1 cellular context compared by ENCODE assay signal in the genomic region with DNA sequence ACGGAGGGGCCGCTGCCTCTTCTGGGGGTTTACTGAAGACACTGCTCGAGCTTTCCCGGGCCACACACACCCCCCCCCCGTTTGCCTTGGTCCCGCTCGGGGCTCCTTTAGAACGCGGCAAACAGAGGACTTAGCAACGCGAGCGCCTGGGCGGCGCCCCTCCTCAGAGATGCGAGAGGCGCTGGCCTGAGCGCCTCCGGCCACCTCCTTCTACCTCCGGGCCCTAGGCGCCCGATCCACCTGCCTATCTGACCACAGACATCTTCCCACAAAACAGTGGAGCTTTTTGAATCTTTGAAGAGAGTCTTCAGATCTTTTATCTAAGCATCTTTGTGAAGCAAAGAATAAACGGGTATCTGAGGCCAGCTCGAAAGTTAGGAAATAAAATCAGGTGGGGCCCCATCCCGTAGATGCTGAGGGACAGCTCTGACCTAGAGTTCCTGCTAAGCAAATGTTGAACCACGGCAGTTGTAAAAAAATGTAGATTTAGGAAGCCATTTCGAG.
TF ChIP-seq lines count a peak whose summit lies in the region.

No MANE protein-coding gene starts in this region.

TF ChIP-seq in K562, 482 proteins besides CTCF, POLR2A, EP300 and RAD21 (continued from another document and continues in another):
- TF ChIP-seq, protein P1, sequence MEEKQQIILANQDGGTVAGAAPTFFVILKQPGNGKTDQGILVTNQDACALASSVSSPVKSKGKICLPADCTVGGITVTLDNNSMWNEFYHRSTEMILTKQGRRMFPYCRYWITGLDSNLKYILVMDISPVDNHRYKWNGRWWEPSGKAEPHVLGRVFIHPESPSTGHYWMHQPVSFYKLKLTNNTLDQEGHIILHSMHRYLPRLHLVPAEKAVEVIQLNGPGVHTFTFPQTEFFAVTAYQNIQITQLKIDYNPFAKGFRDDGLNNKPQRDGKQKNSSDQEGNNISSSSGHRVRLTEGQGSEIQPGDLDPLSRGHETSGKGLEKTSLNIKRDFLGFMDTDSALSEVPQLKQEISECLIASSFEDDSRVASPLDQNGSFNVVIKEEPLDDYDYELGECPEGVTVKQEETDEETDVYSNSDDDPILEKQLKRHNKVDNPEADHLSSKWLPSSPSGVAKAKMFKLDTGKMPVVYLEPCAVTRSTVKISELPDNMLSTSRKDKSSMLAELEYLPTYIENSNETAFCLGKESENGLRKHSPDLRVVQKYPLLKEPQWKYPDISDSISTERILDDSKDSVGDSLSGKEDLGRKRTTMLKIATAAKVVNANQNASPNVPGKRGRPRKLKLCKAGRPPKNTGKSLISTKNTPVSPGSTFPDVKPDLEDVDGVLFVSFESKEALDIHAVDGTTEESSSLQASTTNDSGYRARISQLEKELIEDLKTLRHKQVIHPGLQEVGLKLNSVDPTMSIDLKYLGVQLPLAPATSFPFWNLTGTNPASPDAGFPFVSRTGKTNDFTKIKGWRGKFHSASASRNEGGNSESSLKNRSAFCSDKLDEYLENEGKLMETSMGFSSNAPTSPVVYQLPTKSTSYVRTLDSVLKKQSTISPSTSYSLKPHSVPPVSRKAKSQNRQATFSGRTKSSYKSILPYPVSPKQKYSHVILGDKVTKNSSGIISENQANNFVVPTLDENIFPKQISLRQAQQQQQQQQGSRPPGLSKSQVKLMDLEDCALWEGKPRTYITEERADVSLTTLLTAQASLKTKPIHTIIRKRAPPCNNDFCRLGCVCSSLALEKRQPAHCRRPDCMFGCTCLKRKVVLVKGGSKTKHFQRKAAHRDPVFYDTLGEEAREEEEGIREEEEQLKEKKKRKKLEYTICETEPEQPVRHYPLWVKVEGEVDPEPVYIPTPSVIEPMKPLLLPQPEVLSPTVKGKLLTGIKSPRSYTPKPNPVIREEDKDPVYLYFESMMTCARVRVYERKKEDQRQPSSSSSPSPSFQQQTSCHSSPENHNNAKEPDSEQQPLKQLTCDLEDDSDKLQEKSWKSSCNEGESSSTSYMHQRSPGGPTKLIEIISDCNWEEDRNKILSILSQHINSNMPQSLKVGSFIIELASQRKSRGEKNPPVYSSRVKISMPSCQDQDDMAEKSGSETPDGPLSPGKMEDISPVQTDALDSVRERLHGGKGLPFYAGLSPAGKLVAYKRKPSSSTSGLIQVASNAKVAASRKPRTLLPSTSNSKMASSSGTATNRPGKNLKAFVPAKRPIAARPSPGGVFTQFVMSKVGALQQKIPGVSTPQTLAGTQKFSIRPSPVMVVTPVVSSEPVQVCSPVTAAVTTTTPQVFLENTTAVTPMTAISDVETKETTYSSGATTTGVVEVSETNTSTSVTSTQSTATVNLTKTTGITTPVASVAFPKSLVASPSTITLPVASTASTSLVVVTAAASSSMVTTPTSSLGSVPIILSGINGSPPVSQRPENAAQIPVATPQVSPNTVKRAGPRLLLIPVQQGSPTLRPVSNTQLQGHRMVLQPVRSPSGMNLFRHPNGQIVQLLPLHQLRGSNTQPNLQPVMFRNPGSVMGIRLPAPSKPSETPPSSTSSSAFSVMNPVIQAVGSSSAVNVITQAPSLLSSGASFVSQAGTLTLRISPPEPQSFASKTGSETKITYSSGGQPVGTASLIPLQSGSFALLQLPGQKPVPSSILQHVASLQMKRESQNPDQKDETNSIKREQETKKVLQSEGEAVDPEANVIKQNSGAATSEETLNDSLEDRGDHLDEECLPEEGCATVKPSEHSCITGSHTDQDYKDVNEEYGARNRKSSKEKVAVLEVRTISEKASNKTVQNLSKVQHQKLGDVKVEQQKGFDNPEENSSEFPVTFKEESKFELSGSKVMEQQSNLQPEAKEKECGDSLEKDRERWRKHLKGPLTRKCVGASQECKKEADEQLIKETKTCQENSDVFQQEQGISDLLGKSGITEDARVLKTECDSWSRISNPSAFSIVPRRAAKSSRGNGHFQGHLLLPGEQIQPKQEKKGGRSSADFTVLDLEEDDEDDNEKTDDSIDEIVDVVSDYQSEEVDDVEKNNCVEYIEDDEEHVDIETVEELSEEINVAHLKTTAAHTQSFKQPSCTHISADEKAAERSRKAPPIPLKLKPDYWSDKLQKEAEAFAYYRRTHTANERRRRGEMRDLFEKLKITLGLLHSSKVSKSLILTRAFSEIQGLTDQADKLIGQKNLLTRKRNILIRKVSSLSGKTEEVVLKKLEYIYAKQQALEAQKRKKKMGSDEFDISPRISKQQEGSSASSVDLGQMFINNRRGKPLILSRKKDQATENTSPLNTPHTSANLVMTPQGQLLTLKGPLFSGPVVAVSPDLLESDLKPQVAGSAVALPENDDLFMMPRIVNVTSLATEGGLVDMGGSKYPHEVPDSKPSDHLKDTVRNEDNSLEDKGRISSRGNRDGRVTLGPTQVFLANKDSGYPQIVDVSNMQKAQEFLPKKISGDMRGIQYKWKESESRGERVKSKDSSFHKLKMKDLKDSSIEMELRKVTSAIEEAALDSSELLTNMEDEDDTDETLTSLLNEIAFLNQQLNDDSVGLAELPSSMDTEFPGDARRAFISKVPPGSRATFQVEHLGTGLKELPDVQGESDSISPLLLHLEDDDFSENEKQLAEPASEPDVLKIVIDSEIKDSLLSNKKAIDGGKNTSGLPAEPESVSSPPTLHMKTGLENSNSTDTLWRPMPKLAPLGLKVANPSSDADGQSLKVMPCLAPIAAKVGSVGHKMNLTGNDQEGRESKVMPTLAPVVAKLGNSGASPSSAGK (IDR thresholded peaks at IDR 0.05), result peak; percentile 11; the same call in 1 of the 2 replicates
- no peak for TF ChIP-seq RBM34 (IDR thresholded peaks at IDR 0.05; ENCODE audit: borderline replicate concordance, insufficient read depth, low read length)
- 0 out of 2 replicates have a peak, but pooled peaks have one; percentile 0 for TF ChIP-seq CREM (IDR thresholded peaks at IDR 0.05; ENCODE audit: low read depth)
- no peak for TF ChIP-seq SRF (CRISPR knock-in tag; IDR thresholded peaks at IDR 0.05)
- no peak for TF ChIP-seq ZNF77 (CRISPR knock-in tag; IDR thresholded peaks at IDR 0.05)
- no peak for TF ChIP-seq SMARCB1 (IDR thresholded peaks at IDR 0.05; ENCODE audit: insufficient read length, low read depth)
- TF ChIP-seq MAZ (CRISPR knock-in tag; conservative IDR thresholded peaks at IDR 0.05 in 1 of 2, IDR thresholded peaks at IDR 0.05 in 1 of 2), result 0 out of 4 replicates have a peak, but pooled peaks of 1 of the 2 experiments have one; percentile 6
- TF ChIP-seq JUND (IDR thresholded peaks at IDR 0.05; ENCODE audit: borderline replicate concordance, low read depth, low read length), result peak; percentile 29; the same call in 1 of the 2 replicates
- TF ChIP-seq JUND (tag; IDR thresholded peaks at IDR 0.05; ENCODE audit: borderline replicate concordance, low read depth, low read length), result no peak
- no peak for TF ChIP-seq GABPB1 (CRISPR knock-in tag; IDR thresholded peaks at IDR 0.05)
- TF ChIP-seq YY1 (IDR thresholded peaks at IDR 0.05; ENCODE audit: borderline replicate concordance in 1 of 3, control insufficient read depth in 1 of 3, extremely low read depth in 1 of 3, insufficient read depth in 3 of 3, insufficient read length in 1 of 3, insufficient replicate concordance in 2 of 3, low read depth in 1 of 3, low read length in 2 of 3), result no peak
- TF ChIP-seq XRCC5 (IDR thresholded peaks at IDR 0.05; ENCODE audit: low read depth, low read length), result no peak
- no peak for TF ChIP-seq FOXJ2 (tag; IDR thresholded peaks at IDR 0.05)
- no peak for TF ChIP-seq HMBOX1 (IDR thresholded peaks at IDR 0.05)
- TF ChIP-seq TGIF2 (CRISPR knock-in tag; IDR thresholded peaks at IDR 0.05), result 0 out of 2 replicates have a peak, but pooled peaks have one; percentile 25
- TF ChIP-seq, protein P2, sequence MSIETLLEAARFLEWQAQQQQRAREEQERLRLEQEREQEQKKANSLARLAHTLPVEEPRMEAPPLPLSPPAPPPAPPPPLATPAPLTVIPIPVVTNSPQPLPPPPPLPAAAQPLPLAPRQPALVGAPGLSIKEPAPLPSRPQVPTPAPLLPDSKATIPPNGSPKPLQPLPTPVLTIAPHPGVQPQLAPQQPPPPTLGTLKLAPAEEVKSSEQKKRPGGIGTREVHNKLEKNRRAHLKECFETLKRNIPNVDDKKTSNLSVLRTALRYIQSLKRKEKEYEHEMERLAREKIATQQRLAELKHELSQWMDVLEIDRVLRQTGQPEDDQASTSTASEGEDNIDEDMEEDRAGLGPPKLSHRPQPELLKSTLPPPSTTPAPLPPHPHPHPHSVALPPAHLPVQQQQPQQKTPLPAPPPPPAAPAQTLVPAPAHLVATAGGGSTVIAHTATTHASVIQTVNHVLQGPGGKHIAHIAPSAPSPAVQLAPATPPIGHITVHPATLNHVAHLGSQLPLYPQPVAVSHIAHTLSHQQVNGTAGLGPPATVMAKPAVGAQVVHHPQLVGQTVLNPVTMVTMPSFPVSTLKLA (conservative IDR thresholded peaks at IDR 0.05), result peak; percentile 53 to 57; a peak in 2 of 4 replicates
- no peak for TF ChIP-seq ZNF449 (CRISPR knock-in tag; IDR thresholded peaks at IDR 0.05)
- no peak for TF ChIP-seq NFIX (CRISPR knock-in tag; IDR thresholded peaks at IDR 0.05; ENCODE audit: low read depth)
- 0 out of 2 replicates have a peak, but pooled peaks have one; percentile 59 for TF ChIP-seq CXXC5 (CRISPR knock-in tag; IDR thresholded peaks at IDR 0.05)
- TF ChIP-seq, protein P3, sequence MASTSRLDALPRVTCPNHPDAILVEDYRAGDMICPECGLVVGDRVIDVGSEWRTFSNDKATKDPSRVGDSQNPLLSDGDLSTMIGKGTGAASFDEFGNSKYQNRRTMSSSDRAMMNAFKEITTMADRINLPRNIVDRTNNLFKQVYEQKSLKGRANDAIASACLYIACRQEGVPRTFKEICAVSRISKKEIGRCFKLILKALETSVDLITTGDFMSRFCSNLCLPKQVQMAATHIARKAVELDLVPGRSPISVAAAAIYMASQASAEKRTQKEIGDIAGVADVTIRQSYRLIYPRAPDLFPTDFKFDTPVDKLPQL (IDR thresholded peaks at IDR 0.05; ENCODE audit: extremely low read depth, insufficient read length), result no peak
- TF ChIP-seq USF1 (CRISPR knock-in tag; IDR thresholded peaks at IDR 0.05), result no peak
- TF ChIP-seq SREBF1 (IDR thresholded peaks at IDR 0.05; ENCODE audit: borderline replicate concordance, low read depth, low read length), result no peak
- no peak for TF ChIP-seq TBL1XR1 (IDR thresholded peaks at IDR 0.05; ENCODE audit: low read length in 2 of 2)
- TF ChIP-seq FOS (IDR thresholded peaks at IDR 0.05; ENCODE audit: extremely low read depth, insufficient read length), result no peak
- TF ChIP-seq ETV1 (tag; conservative IDR thresholded peaks at IDR 0.05; ENCODE audit: low read depth), result 0 out of 2 replicates have a peak, but pooled peaks have one; percentile 11
- TF ChIP-seq, protein P4, sequence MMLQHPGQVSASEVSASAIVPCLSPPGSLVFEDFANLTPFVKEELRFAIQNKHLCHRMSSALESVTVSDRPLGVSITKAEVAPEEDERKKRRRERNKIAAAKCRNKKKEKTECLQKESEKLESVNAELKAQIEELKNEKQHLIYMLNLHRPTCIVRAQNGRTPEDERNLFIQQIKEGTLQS (IDR thresholded peaks at IDR 0.05), result no peak
- TF ChIP-seq, protein P4 (CRISPR knock-in tag; conservative IDR thresholded peaks at IDR 0.05), result no peak
- no peak; the same call in 1 of the 2 replicates for TF ChIP-seq RNF2 (IDR thresholded peaks at IDR 0.05)
- TF ChIP-seq CBFA2T3 (IDR thresholded peaks at IDR 0.05), result 0 out of 2 replicates have a peak, but pooled peaks have one; percentile 0
- TF ChIP-seq, protein P5, sequence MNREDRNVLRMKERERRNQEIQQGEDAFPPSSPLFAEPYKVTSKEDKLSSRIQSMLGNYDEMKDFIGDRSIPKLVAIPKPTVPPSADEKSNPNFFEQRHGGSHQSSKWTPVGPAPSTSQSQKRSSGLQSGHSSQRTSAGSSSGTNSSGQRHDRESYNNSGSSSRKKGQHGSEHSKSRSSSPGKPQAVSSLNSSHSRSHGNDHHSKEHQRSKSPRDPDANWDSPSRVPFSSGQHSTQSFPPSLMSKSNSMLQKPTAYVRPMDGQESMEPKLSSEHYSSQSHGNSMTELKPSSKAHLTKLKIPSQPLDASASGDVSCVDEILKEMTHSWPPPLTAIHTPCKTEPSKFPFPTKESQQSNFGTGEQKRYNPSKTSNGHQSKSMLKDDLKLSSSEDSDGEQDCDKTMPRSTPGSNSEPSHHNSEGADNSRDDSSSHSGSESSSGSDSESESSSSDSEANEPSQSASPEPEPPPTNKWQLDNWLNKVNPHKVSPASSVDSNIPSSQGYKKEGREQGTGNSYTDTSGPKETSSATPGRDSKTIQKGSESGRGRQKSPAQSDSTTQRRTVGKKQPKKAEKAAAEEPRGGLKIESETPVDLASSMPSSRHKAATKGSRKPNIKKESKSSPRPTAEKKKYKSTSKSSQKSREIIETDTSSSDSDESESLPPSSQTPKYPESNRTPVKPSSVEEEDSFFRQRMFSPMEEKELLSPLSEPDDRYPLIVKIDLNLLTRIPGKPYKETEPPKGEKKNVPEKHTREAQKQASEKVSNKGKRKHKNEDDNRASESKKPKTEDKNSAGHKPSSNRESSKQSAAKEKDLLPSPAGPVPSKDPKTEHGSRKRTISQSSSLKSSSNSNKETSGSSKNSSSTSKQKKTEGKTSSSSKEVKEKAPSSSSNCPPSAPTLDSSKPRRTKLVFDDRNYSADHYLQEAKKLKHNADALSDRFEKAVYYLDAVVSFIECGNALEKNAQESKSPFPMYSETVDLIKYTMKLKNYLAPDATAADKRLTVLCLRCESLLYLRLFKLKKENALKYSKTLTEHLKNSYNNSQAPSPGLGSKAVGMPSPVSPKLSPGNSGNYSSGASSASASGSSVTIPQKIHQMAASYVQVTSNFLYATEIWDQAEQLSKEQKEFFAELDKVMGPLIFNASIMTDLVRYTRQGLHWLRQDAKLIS (CRISPR knock-in tag; IDR thresholded peaks at IDR 0.05), result 0 out of 2 replicates have a peak, but pooled peaks have one; percentile 17
- TF ChIP-seq ZNF197 (CRISPR knock-in tag; IDR thresholded peaks at IDR 0.05; ENCODE audit: low read depth), result no peak
- TF ChIP-seq PRMT5 (CRISPR knock-in tag; IDR thresholded peaks at IDR 0.05), result no peak
